Comparison of ENCODE assay signal across 17 cellular contexts in the genomic region with DNA sequence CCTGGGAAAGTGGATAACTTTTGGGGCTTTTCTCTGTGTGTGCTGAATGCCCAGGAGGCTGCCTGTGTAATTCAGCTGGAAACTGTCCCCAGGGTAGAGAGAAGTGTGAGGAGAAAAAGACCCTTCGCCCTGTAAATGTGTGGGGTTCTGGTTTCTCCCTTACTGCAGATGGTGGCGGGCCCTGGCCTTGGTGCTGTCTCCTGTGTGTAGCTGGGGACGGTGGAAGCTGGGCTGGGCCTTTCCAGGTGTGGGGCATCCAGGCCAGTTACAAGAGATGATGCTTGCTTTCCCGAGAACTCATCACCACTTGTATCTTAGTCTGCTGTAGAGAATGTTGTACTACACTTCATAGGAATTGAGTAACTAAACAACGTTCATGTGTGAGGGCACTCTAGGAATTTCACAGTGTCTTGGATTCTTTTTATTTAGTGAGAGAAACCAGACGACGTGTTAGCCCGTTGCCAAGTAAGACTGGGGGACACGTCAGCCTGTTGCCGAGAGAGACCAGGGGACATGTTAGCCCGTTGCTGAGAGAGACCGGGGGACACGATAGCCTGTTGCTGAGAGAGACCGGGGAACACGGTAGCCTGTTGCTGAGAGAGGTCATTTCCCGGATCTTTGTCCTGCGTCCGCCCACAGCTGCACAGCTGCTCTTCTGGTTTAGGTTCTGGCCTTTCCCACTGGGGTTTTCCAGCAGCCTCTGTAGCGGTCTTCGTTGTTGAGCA. TPM values are rescaled to one million over a fixed set of nuclear protein-coding genes. Genes with fewer than 3 reads are reported as not detected.
A peak's percentile ranks its signal among the peaks of the same experiment; 100 is the strongest.
DNase-seq lines count a peak whose midpoint lies in the region; ATAC-seq and TF ChIP-seq lines count a peak whose summit lies in the region.
"Had no signal": no experiment of that assay in that cellular context is flagged by ENCODE, and none has a peak within 500 bp of the region (broad histone marks: within the 10 kb centered on the region; RNA-seq: fewer than 3 reads in every experiment).

No MANE protein-coding gene starts in this region.

- no peaks in the 10 kb centered on the region for H3K27me3 Mint-ChIP-seq in stimulated activated naive B cell treated with anti-CD40 and anti-IgM and Interleukin-4, amounts not matched to agents 10 μg/mL and 1 μg/mL and 100 μg/mL, for 72 hours

- no peak overlapping the region for H3K4me2 ChIP-seq in osteoblast (ENCODE audit: insufficient read depth, low read length)
- H3K4me2 ChIP-seq: PC-9 had no signal

- H3K36me3 ChIP-seq in brain microvascular endothelial cell (replicated peaks) (no peaks in the 10 kb centered on the region), heart left ventricle (peaks cover 0 to 29% (median 7%) of the 10 kb centered on the region in 9 donors), osteoblast (ENCODE audit: insufficient read depth, low read length) (no peaks in the 10 kb centered on the region), transverse colon (no peaks in the 10 kb centered on the region)
- H3K36me3 ChIP-seq: breast epithelium, neutrophil had no signal

- H3K36me3 Mint-ChIP-seq in stimulated activated naive B cell treated with anti-CD40 and anti-IgM and Interleukin-4, amounts not matched to agents 10 μg/mL and 1 μg/mL and 100 μg/mL, for 72 hours: peaks cover 26 to 50% of the 10 kb centered on the region in 2 donors

- no peaks in the 10 kb centered on the region for H3K9me3 ChIP-seq in heart left ventricle
- H3K9me3 ChIP-seq in osteoblast (ENCODE audit: low read depth, low read length): no peaks in the 10 kb centered on the region
- no peaks in the 10 kb centered on the region for H3K9me3 ChIP-seq in transverse colon
- H3K9me3 ChIP-seq: breast epithelium, neutrophil, tibial nerve had no signal

- no peak for TF ChIP-seq POLR2A in heart left ventricle (IDR thresholded peaks at IDR 0.05)
- TF ChIP-seq POLR2A in transverse colon (IDR thresholded peaks at IDR 0.05): no peak

- H3K27ac Mint-ChIP-seq in stimulated activated naive B cell treated with anti-CD40 and anti-IgM and Interleukin-4, amounts not matched to agents 10 μg/mL and 1 μg/mL and 100 μg/mL, for 72 hours: no peak overlapping the region

- H3K79me2 ChIP-seq in osteoblast (ENCODE audit: insufficient read depth, low read length): peaks cover 29% of the 10 kb centered on the region

- intact Hi-C loops in heart left ventricle (cut with DNase I): no loop called here
- intact Hi-C loops in transverse colon (cut with DNase I; ENCODE audit: low total_unique reads): no loop called here

- no peaks in the 10 kb centered on the region for H3K9me3 Mint-ChIP-seq in stimulated activated naive B cell treated with anti-CD40 and anti-IgM and Interleukin-4, amounts not matched to agents 10 μg/mL and 1 μg/mL and 100 μg/mL, for 72 hours

- no peak overlapping the region for H2AFZ ChIP-seq in osteoblast (ENCODE audit: low read length)
- H2AFZ ChIP-seq: PC-9 had no signal

- H3K4me3 ChIP-seq in brain microvascular endothelial cell (ENCODE audit: low read depth, low read length): no peak overlapping the region
- H3K4me3 ChIP-seq in heart left ventricle: no peak overlapping the region
- H3K4me3 ChIP-seq in osteoblast (ENCODE audit: insufficient read depth, low read length): no peak overlapping the region
- no peak overlapping the region for H3K4me3 ChIP-seq in transverse colon
- H3K4me3 ChIP-seq: breast epithelium, PC-9, tibial nerve had no signal

- WGBS in heart left ventricle, 4 donors: 52 to 68% (median 57%) methylated on average over 20 of the region's 20 CpGs
- 60 to 83% methylated on average over 6 to 20 of the region's 20 CpGs for WGBS in transverse colon (ENCODE audit: low coverage in 1 of 2), 2 donors

- H3K4me1 ChIP-seq in heart left ventricle (peaks cover 0 to 20% (median 10%) of the 10 kb centered on the region in 12 donors), osteoblast (ENCODE audit: insufficient read depth, low read length) (peaks cover 10% of the 10 kb centered on the region), transverse colon (peaks cover 6 to 25% (median 8%) of the 10 kb centered on the region in 4 donors)
- H3K4me1 ChIP-seq: breast epithelium had no signal

- in situ Hi-C loops in brain microvascular endothelial cell (cut with HindIII; ENCODE audit: low pct_ligation_motif_present, low sequenced_read_pairs): no loop called here
- in situ Hi-C loops in transverse colon (cut with MboI; ENCODE audit: low pct_ligation_motif_present in 1 of 4, low pct_unique_long_range_greater_than_20kb in 1 of 4, low sequenced_read_pairs in 3 of 4): no loop called here

- TF ChIP-seq CTCF in brain microvascular endothelial cell (IDR thresholded peaks at IDR 0.05; ENCODE audit: low read depth, low read length, missing control alignments): no peak
- TF ChIP-seq CTCF in heart left ventricle (IDR thresholded peaks at IDR 0.05): no peak
- TF ChIP-seq CTCF in osteoblast (IDR thresholded peaks at IDR 0.05; ENCODE audit: extremely low read depth, low read depth, low read length): no peak
- no peak for TF ChIP-seq CTCF in transverse colon (IDR thresholded peaks at IDR 0.05)
- TF ChIP-seq CTCF in omental fat pad (IDR thresholded peaks at IDR 0.05): no peak

- TF ChIP-seq EP300 in transverse colon (IDR thresholded peaks at IDR 0.05; ENCODE audit: low read depth): no peak

- no peaks in the 10 kb centered on the region for H4K20me1 ChIP-seq in osteoblast (ENCODE audit: insufficient read depth, low read length)

- no peak overlapping the region for H3K27ac ChIP-seq in brain microvascular endothelial cell
- H3K27ac ChIP-seq in heart left ventricle: peak overlapping the region; percentile 5 to 84 (median 68)
- no peak overlapping the region for H3K27ac ChIP-seq in osteoblast (ENCODE audit: low read depth, low read length)
- peak overlapping the region; percentile 27 to 65 (median 48) for H3K27ac ChIP-seq in transverse colon
- H3K27ac ChIP-seq: neutrophil, PC-9 had no signal

- ATAC-seq in heart left ventricle: peak; percentile 62 to 91 (median 78)
- ATAC-seq in GM21576 (IDR thresholded peaks at IDR 0.05; ENCODE audit: unreplicated experiment): no peak
- ATAC-seq in omental fat pad (ENCODE audit: low FRiP score): no peak
- no peak for ATAC-seq in stimulated activated naive B cell treated with anti-CD40 and anti-IgM and Interleukin-4, amounts not matched to agents 10 μg/mL and 1 μg/mL and 100 μg/mL, for 72 hours (replicated peaks)

- peaks cover 1 to 8% of the 10 kb centered on the region in 2 donors for H3K4me1 Mint-ChIP-seq in stimulated activated naive B cell treated with anti-CD40 and anti-IgM and Interleukin-4, amounts not matched to agents 10 μg/mL and 1 μg/mL and 100 μg/mL, for 72 hours

- H3K4me3 Mint-ChIP-seq in stimulated activated naive B cell treated with anti-CD40 and anti-IgM and Interleukin-4, amounts not matched to agents 10 μg/mL and 1 μg/mL and 100 μg/mL, for 72 hours: no peak overlapping the region

- H3K27me3 ChIP-seq in brain microvascular endothelial cell (replicated peaks) (no peaks in the 10 kb centered on the region), heart left ventricle (no peaks in the 10 kb centered on the region), osteoblast (ENCODE audit: insufficient read depth, low read length) (no peaks in the 10 kb centered on the region), transverse colon (no peaks in the 10 kb centered on the region)
- H3K27me3 ChIP-seq: breast epithelium, neutrophil, tibial nerve had no signal

- DNase-seq in brain microvascular endothelial cell: peak; percentile 48
- peak in 4 of 5 donors; percentile 49 to 70 (median 62) for DNase-seq in heart left ventricle
- DNase-seq in osteoblast (ENCODE audit: insufficient read length, low spot score, missing footprints): peak; percentile 62
- no peak for DNase-seq in transverse colon
- no peak for DNase-seq in 8988T
- no peak for DNase-seq in omental fat pad (ENCODE audit: low spot score)
- no peak for DNase-seq in stimulated activated naive B cell treated with anti-CD40 and anti-IgM and Interleukin-4, amounts not matched to agents 10 μg/mL and 1 μg/mL and 100 μg/mL, for 72 hours
- DNase-seq: activated CD4-positive, CD25-positive, alpha-beta regulatory T cell; activated naive CD4-positive, alpha-beta T cell; head of caudate nucleus; NCI-H526; PC-9 had no signal

RNA-seq across cellular contexts. Expression of a gene that starts 43.1 kb away (rescaled TPM):
- 10 to 100 TPM; 36.9 to 98.4 (median 54.9) TPM for total RNA-seq in heart left ventricle
- 10 to 100 TPM; 60.9 to 81.6 TPM for polyA plus RNA-seq in heart left ventricle
- total RNA-seq in osteoblast: 28.0 and 29.0 TPM in 2 replicates
- 100 to 1,000 TPM in 1 of 4 donors, 10 to 100 TPM in 3; 38.6 to 104 (median 39.8) TPM for total RNA-seq in transverse colon
- 10 to 100 TPM; 30.5 to 94.3 (median 51.8) TPM for total RNA-seq in omental fat pad

RNA-seq across cellular contexts. Expression of a gene that starts 44.9 kb away (rescaled TPM):
- under 1 TPM in 2 of 9 donors, not detected in 7; 0.31 to 0.38 TPM for total RNA-seq in heart left ventricle
- polyA plus RNA-seq in heart left ventricle: under 1 TPM; 0.08 to 0.17 TPM
- total RNA-seq in osteoblast: not detected in 2 replicates
- total RNA-seq in transverse colon: not detected
- total RNA-seq in omental fat pad: not detected
- total RNA-seq: Daoy, tibial nerve had no signal

RNA-seq across cellular contexts. Expression of a gene that starts 59.5 kb away (rescaled TPM):
- 100 to 1,000 TPM in 3 of 9 donors, 10 to 100 TPM in 6; 15.5 to 121 (median 69.4) TPM for total RNA-seq in heart left ventricle
- 100 to 1,000 TPM in 1 of 2 donors, 10 to 100 TPM in 1; 44.7 to 102 TPM for polyA plus RNA-seq in heart left ventricle
- 2.9 and 4.4 TPM in 2 replicates for total RNA-seq in osteoblast
- total RNA-seq in transverse colon: 10 to 100 TPM; 11.2 to 33.0 (median 26.2) TPM
- total RNA-seq in omental fat pad: 10 to 100 TPM in 1 of 4 donors, 1 to 10 TPM in 3; 2.8 to 13.0 (median 7.5) TPM
- total RNA-seq: Daoy had no signal

Comparison
In these comparisons a context has a peak if more than half of its experiments do, and no peak if none do; other contexts are left out.
1. DNase-seq: peak in brain microvascular endothelial cell (single experiment), heart left ventricle (4 of 5) and osteoblast (single experiment); none in transverse colon (single experiment), 8988T (single experiment), omental fat pad (single experiment) and stimulated activated naive B cell treated with anti-CD40 and anti-IgM and Interleukin-4, amounts not matched to agents 10 μg/mL and 1 μg/mL and 100 μg/mL, for 72 hours (single experiment).
2. H3K27ac ChIP-seq: peak in heart left ventricle (12 of 12) and transverse colon (4 of 4); none in brain microvascular endothelial cell (single experiment) and osteoblast (single experiment).
3. ATAC-seq: peak in heart left ventricle (4 of 4); none in GM21576 (single experiment), omental fat pad (single experiment) and stimulated activated naive B cell treated with anti-CD40 and anti-IgM and Interleukin-4, amounts not matched to agents 10 μg/mL and 1 μg/mL and 100 μg/mL, for 72 hours (0 of 2).